ENCODE assay signal across 1 cellular context in genomic region chr18:76492669-76493212, GRCh38.
TF ChIP-seq lines count a peak whose summit lies in the region.

No MANE protein-coding gene starts in this region.

TF ChIP-seq in HepG2, 621 proteins besides CTCF, POLR2A, EP300 and RAD21 (continued from another document and continues in another):
- TF ChIP-seq CSRNP2 (CRISPR knock-in tag; conservative IDR thresholded peaks at IDR 0.05; ENCODE audit: low read depth) = no peak
- TF ChIP-seq KAT2B (IDR thresholded peaks at IDR 0.05; ENCODE audit: borderline replicate concordance, low read depth, low read length) = no peak
- TF ChIP-seq ZNF83 (CRISPR knock-in tag; IDR thresholded peaks at IDR 0.05; ENCODE audit: borderline replicate concordance) = no peak
- peak; percentile 83 for TF ChIP-seq GMEB2 (CRISPR knock-in tag; IDR thresholded peaks at IDR 0.05; ENCODE audit: low read depth)
- no peak for TF ChIP-seq SNAPC4 (CRISPR knock-in tag; IDR thresholded peaks at IDR 0.05)
- no peak for TF ChIP-seq U2AF1 (optimal IDR thresholded peaks at IDR 0.05; ENCODE audit: low read depth, low read length)
- TF ChIP-seq MLXIP (CRISPR knock-in tag; IDR thresholded peaks at IDR 0.05; ENCODE audit: borderline replicate concordance) = no peak
- no peak for TF ChIP-seq RFXAP (CRISPR knock-in tag; IDR thresholded peaks at IDR 0.05; ENCODE audit: borderline replicate concordance)
- TF ChIP-seq ZBTB1 (CRISPR knock-in tag; IDR thresholded peaks at IDR 0.05; ENCODE audit: borderline replicate concordance) = no peak
- no peak for TF ChIP-seq PRDM15 (CRISPR knock-in tag; IDR thresholded peaks at IDR 0.05)
- 0 out of 2 replicates have a peak, but pooled peaks have one; percentile 14 for TF ChIP-seq HNF4G (IDR thresholded peaks at IDR 0.05; ENCODE audit: borderline replicate concordance, low read depth, low read length)
- no peak for TF ChIP-seq HNF4G (CRISPR knock-in tag; IDR thresholded peaks at IDR 0.05; ENCODE audit: borderline replicate concordance, low read depth)
- TF ChIP-seq NAIF1 (CRISPR knock-in tag; IDR thresholded peaks at IDR 0.05; ENCODE audit: borderline replicate concordance) = 0 out of 2 replicates have a peak, but pooled peaks have one; percentile 23
- no peak for TF ChIP-seq GRHL1 (CRISPR knock-in tag; conservative IDR thresholded peaks at IDR 0.05)
- TF ChIP-seq MXD3 (CRISPR knock-in tag; IDR thresholded peaks at IDR 0.05) = no peak; the same call in 1 of the 2 replicates
- no peak for TF ChIP-seq TRAFD1 (CRISPR knock-in tag; IDR thresholded peaks at IDR 0.05; ENCODE audit: borderline replicate concordance)
- 0 out of 2 replicates have a peak, but pooled peaks have one; percentile 20 for TF ChIP-seq GZF1 (CRISPR knock-in tag; IDR thresholded peaks at IDR 0.05)
- TF ChIP-seq ZNF629 (CRISPR knock-in tag; conservative IDR thresholded peaks at IDR 0.05) = no peak
- TF ChIP-seq ZFX (CRISPR knock-in tag; IDR thresholded peaks at IDR 0.05; ENCODE audit: low read depth) = no peak; the same call in 1 of the 2 replicates
- TF ChIP-seq KMT2B (CRISPR knock-in tag; IDR thresholded peaks at IDR 0.05) = peak; percentile 49; the same call in 1 of the 2 replicates
- TF ChIP-seq THAP7 (CRISPR knock-in tag; IDR thresholded peaks at IDR 0.05) = no peak
- TF ChIP-seq KDM2A (CRISPR knock-in tag; IDR thresholded peaks at IDR 0.05; ENCODE audit: borderline replicate concordance, low read depth) = 0 out of 2 replicates have a peak, but pooled peaks have one; percentile 45
- peak; percentile 63; the same call in 1 of the 2 replicates for TF ChIP-seq ZNF687 (CRISPR knock-in tag; IDR thresholded peaks at IDR 0.05)
